ENCODE assay signal across 1 cellular context in genomic region chr6:130993292-130993765, GRCh38.
TF ChIP-seq lines count a peak whose summit lies in the region.

No MANE protein-coding gene starts in this region.

TF ChIP-seq in H1, 55 proteins besides CTCF, POLR2A, EP300 and RAD21:
- TF ChIP-seq SP4 (IDR thresholded peaks at IDR 0.05; ENCODE audit: low read length): no peak
- peak; percentile 50; the same call in 1 of the 2 replicates for TF ChIP-seq YY1 (IDR thresholded peaks at IDR 0.05; ENCODE audit: low read depth, low read length)
